In genomic region chr9:82679488-82679887, GRCh38 we compare ENCODE assay signal across 19 cellular contexts.
"Had no signal": no experiment of that assay in that cellular context is flagged by ENCODE, and none has a peak within 500 bp of the region (broad histone marks: within the 10 kb centered on the region; RNA-seq: fewer than 3 reads in every experiment).

No MANE protein-coding gene starts in this region.

- H3K4me3 ChIP-seq: colonic mucosa, lower lobe of right lung, thyroid gland had no signal

- H3K27me3 ChIP-seq: brain microvascular endothelial cell, colonic mucosa, thyroid gland had no signal

- H3K27me3 Mint-ChIP-seq: activated CD4-positive, alpha-beta memory T cell treated with anti-CD3 and anti-CD28 coated beads, Interleukin-2, amount 10 ng/mL, durations not matched to agents 7 days and 5 days; activated CD8-positive, alpha-beta memory T cell treated with anti-CD3 and anti-CD28 coated beads, Interleukin-2, amount 10 ng/mL, durations not matched to agents 7 days and 5 days had no signal

- H3K4me3 Mint-ChIP-seq: activated CD4-positive, alpha-beta memory T cell treated with anti-CD3 and anti-CD28 coated beads, Interleukin-2, amount 10 ng/mL, durations not matched to agents 7 days and 5 days; activated CD8-positive, alpha-beta memory T cell treated with anti-CD3 and anti-CD28 coated beads, Interleukin-2, amount 10 ng/mL, durations not matched to agents 7 days and 5 days; nephron; T-helper 2 cell treated with Interferon-gamma antibody and Interleukin-4, amounts not matched to agents 5 μg/mL and 100 μg/mL, for 36 hours had no signal

- ATAC-seq: activated CD8-positive, alpha-beta memory T cell treated with anti-CD3 and anti-CD28 coated beads, Interleukin-2, amount 10 ng/mL, durations not matched to agents 7 days and 5 days; lower lobe of right lung had no signal

- H3K9me3 Mint-ChIP-seq: nephron; T-helper 2 cell treated with Interferon-gamma antibody and Interleukin-4, amounts not matched to agents 5 μg/mL and 100 μg/mL, for 36 hours had no signal

- H3K9me3 ChIP-seq: colonic mucosa, lower lobe of right lung, thyroid gland had no signal

- H3K27ac ChIP-seq: brain microvascular endothelial cell, colonic mucosa, lower lobe of right lung, thyroid gland had no signal

- H3K27ac Mint-ChIP-seq: activated CD4-positive, alpha-beta memory T cell treated with anti-CD3 and anti-CD28 coated beads, Interleukin-2, amount 10 ng/mL, durations not matched to agents 7 days and 5 days; activated CD8-positive, alpha-beta memory T cell treated with anti-CD3 and anti-CD28 coated beads, Interleukin-2, amount 10 ng/mL, durations not matched to agents 7 days and 5 days; activated T-helper 2 cell treated with anti-CD3 and anti-CD28 coated beads, Interferon-gamma antibody, Interleukin-2, Interleukin-4, amounts not matched to agents 10 μg/mL and 5 μg/mL and 100 μg/mL, durations not matched to agents 14 hours and 24 hours and 36 hours; T-helper 2 cell treated with Interferon-gamma antibody and Interleukin-4, amounts not matched to agents 5 μg/mL and 100 μg/mL, for 36 hours had no signal

- H3K36me3 ChIP-seq: brain microvascular endothelial cell, colonic mucosa, lower lobe of right lung, thyroid gland had no signal

- DNase-seq: activated CD4-positive, alpha-beta memory T cell treated with anti-CD3 and anti-CD28 coated beads, Interleukin-2, amount 10 ng/mL, durations not matched to agents 7 days and 5 days; activated CD4-positive, alpha-beta T cell treated with anti-CD3 and anti-CD28 coated beads for 48 hours; activated CD4-positive, CD25-positive, alpha-beta regulatory T cell; activated CD8-positive, alpha-beta memory T cell treated with anti-CD3 and anti-CD28 coated beads, Interleukin-2, amount 10 ng/mL, durations not matched to agents 7 days and 5 days; activated naive CD4-positive, alpha-beta T cell treated with Interleukin-2 at 50 U/mL for 16 hours; brain microvascular endothelial cell; central memory CD4-positive, alpha-beta T cell; colonic mucosa; erythroblast; head of caudate nucleus; lower lobe of right lung; stimulated activated CD4-positive, alpha-beta T cell treated with anti-CD3 and anti-CD28 coated beads, Interleukin-12 subunit alpha, Interleukin-12 subunit beta, amount 100 ng/mL, for 4 hours; stimulated activated CD4-positive, alpha-beta T cell treated with anti-CD3 and anti-CD28 coated beads, Interleukin-1b, Interleukin-23, amount 100 ng/mL, for 48 hours; stimulated activated CD8-positive, alpha-beta memory T cell treated with anti-CD3 and anti-CD28 coated beads, Interleukin-4, amount 100 ng/mL, for 48 hours; stimulated activated naive CD4-positive, alpha-beta T cell treated with Interleukin-2 at 50 U/mL for 16 hours; thyroid gland had no signal

- H3K36me3 Mint-ChIP-seq: activated CD8-positive, alpha-beta memory T cell treated with anti-CD3 and anti-CD28 coated beads, Interleukin-2, amount 10 ng/mL, durations not matched to agents 7 days and 5 days had no signal

- H3K4me1 Mint-ChIP-seq: activated CD4-positive, alpha-beta memory T cell treated with anti-CD3 and anti-CD28 coated beads, Interleukin-2, amount 10 ng/mL, durations not matched to agents 7 days and 5 days; activated CD8-positive, alpha-beta memory T cell treated with anti-CD3 and anti-CD28 coated beads, Interleukin-2, amount 10 ng/mL, durations not matched to agents 7 days and 5 days had no signal
